1 cellular context compared by ENCODE assay signal in genomic region chr6:125780540-125781306, GRCh38.
TF ChIP-seq lines count a peak whose summit lies in the region.

No MANE protein-coding gene starts in this region.

TF ChIP-seq in GM23338, 12 proteins besides CTCF, POLR2A, EP300 and RAD21 (continued from another document):
- no peak for TF ChIP-seq ETS1 (IDR thresholded peaks at IDR 0.05)
